In genomic region chr6:44301782-44302564, GRCh38 we compare ENCODE assay signal across 22 cellular contexts. TPM values are rescaled to one million over a fixed set of nuclear protein-coding genes. Genes with fewer than 3 reads are reported as not detected.
"Had no signal": no experiment of that assay in that cellular context is flagged by ENCODE, and none has a peak within 500 bp of the region (broad histone marks: within the 10 kb centered on the region; RNA-seq: fewer than 3 reads in every experiment).

No MANE protein-coding gene starts in this region.

- H3K9me3 ChIP-seq: heart left ventricle, psoas muscle, right lobe of liver had no signal

- H3K4me1 ChIP-seq: parathyroid adenoma had no signal

- H3K27ac ChIP-seq: heart left ventricle, parathyroid adenoma, psoas muscle, right lobe of liver had no signal

- DNase-seq: dermis blood vessel endothelial cell; heart left ventricle; hippocampal formation; mammary epithelial cell; naive thymus-derived CD4-positive, alpha-beta T cell; nephron progenitor cell; psoas muscle; retina; right lobe of liver; stimulated activated CD4-positive, alpha-beta T cell treated with anti-CD3 and anti-CD28 coated beads, Interleukin-4, amount 100 ng/mL, for 1 hour; trophoblast cell had no signal

- H3K9ac ChIP-seq: parathyroid adenoma had no signal

- H3K9me3 Mint-ChIP-seq: naive thymus-derived CD4-positive, alpha-beta T cell; nephron progenitor cell; stimulated activated memory B cell treated with anti-CD40 and anti-IgM and Interleukin-4, amounts not matched to agents 10 μg/mL and 1 μg/mL and 100 μg/mL, for 72 hours had no signal

- H3K4me3 ChIP-seq: heart left ventricle, psoas muscle, right lobe of liver had no signal

- H3K27ac Mint-ChIP-seq: naive thymus-derived CD4-positive, alpha-beta T cell; nephron progenitor cell; stimulated activated memory B cell treated with anti-CD40 and anti-IgM and Interleukin-4, amounts not matched to agents 10 μg/mL and 1 μg/mL and 100 μg/mL, for 72 hours had no signal

- H3K4me3 Mint-ChIP-seq: naive thymus-derived CD4-positive, alpha-beta T cell; nephron progenitor cell; stimulated activated memory B cell treated with anti-CD40 and anti-IgM and Interleukin-4, amounts not matched to agents 10 μg/mL and 1 μg/mL and 100 μg/mL, for 72 hours had no signal

RNA-seq across cellular contexts. Expression of gene TMEM151B, which starts 31.7 kb away (rescaled TPM):
- total RNA-seq: dermis blood vessel endothelial cell; glomerular endothelial cell; left lobe of liver; mammary epithelial cell; mesenteric fat pad; mononuclear cell; naive thymus-derived CD4-positive, alpha-beta T cell; psoas muscle; right lobe of liver had no signal
- polyA plus RNA-seq: fibroblast of lung had no signal

RNA-seq across cellular contexts. Expression of gene SPATS1, which starts 40.5 kb away (rescaled TPM):
- total RNA-seq: dermis blood vessel endothelial cell; endothelial cell of umbilical vein; glomerular endothelial cell; heart left ventricle; left lobe of liver; mammary epithelial cell; mesenteric fat pad; mononuclear cell; naive thymus-derived CD4-positive, alpha-beta T cell; omental fat pad; psoas muscle; right lobe of liver; urinary bladder had no signal
- polyA plus RNA-seq: endothelial cell of umbilical vein; esophagus; fibroblast of lung; heart left ventricle; mammary epithelial cell; naive thymus-derived CD4-positive, alpha-beta T cell; psoas muscle; urinary bladder had no signal
